In the genomic region with DNA sequence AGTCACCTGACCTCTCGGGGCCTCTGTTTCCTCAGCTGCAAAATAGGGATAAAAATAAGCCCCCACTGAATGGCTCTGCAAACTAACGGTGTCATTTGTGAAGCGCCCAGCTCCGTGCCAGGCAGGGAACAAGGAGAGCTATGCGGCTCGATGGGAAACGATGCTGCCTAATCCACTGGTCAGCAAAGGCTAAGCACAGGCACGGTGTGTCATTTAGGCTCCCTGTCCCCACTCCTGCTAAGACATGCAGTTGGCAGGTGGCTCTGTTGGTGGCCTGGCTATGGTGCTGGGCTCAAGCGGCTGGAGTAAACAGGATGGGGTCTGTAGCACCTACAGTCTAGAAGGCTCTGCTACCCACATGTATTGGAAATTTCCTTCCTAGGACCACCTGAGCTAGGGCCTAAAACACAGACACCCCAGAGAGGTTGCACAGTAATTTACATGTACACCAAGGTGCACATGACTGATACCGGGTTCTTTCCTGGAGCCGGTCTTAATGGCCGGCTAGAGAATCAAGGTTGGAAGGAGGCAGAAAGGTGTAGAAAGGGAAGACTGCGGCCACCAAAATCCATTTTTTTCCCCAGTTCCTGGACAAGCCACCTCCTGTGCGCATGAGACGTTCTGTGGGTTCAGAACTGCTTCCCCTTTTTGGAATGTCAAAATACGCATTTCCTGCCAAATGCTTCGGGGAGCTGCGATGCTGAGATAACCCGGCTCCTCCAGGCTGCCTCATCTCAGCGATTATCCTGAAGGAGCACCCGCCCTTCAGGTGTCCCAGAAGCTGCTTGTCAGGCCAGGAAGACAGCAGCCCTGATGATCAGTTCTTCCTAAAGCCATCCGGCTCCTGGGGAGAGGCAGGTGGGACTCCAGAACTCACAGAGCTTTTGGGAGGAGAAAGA, we compare ENCODE assay signal across 1 cellular context.
TF ChIP-seq lines count a peak whose summit lies in the region.

No MANE protein-coding gene starts in this region.

TF ChIP-seq in K562, 482 proteins besides CTCF, POLR2A, EP300 and RAD21 (continued from another document and continues in another):
- TF ChIP-seq, protein P1, sequence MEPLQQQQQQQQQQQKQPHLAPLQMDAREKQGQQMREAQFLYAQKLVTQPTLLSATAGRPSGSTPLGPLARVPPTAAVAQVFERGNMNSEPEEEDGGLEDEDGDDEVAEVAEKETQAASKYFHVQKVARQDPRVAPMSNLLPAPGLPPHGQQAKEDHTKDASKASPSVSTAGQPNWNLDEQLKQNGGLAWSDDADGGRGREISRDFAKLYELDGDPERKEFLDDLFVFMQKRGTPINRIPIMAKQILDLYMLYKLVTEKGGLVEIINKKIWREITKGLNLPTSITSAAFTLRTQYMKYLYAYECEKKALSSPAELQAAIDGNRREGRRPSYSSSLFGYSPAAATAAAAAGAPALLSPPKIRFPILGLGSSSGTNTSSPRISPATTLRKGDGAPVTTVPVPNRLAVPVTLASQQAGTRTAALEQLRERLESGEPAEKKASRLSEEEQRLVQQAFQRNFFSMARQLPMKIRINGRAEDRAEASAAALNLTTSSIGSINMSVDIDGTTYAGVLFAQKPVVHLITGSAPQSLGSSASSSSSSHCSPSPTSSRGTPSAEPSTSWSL (CRISPR knock-in tag; IDR thresholded peaks at IDR 0.05; ENCODE audit: borderline replicate concordance) = no peak
- TF ChIP-seq SRSF9 (IDR thresholded peaks at IDR 0.05; ENCODE audit: borderline replicate concordance, low read depth, low read length) (no peak), ZNF197 (CRISPR knock-in tag; IDR thresholded peaks at IDR 0.05; ENCODE audit: low read depth) (no peak), ZNF778 (CRISPR knock-in tag; IDR thresholded peaks at IDR 0.05) (no peak), CAMTA2 (CRISPR knock-in tag; conservative IDR thresholded peaks at IDR 0.05) (no peak), ZNF140 (CRISPR knock-in tag; IDR thresholded peaks at IDR 0.05) (no peak), HDAC6 (IDR thresholded peaks at IDR 0.05; ENCODE audit: low read depth, low read length) (no peak), GABPA (tag; conservative IDR thresholded peaks at IDR 0.05; ENCODE audit: low read depth) (peak; percentile 62), FOXK2 (conservative IDR thresholded peaks at IDR 0.05 in 1 of 2, IDR thresholded peaks at IDR 0.05 in 1 of 2; ENCODE audit: low read depth in 2 of 2) (no peak), PHF20 (IDR thresholded peaks at IDR 0.05; ENCODE audit: partially characterized antibody) (no peak), ZKSCAN1 (IDR thresholded peaks at IDR 0.05; ENCODE audit: low read depth, low read length) (no peak), CBFA2T3 (IDR thresholded peaks at IDR 0.05) (peak; percentile 80), EHMT2 (IDR thresholded peaks at IDR 0.05) (no peak), FOXJ3 (CRISPR knock-in tag; IDR thresholded peaks at IDR 0.05) (no peak), CSDE1 (IDR thresholded peaks at IDR 0.05) (no peak), GTF2A2 (tag; IDR thresholded peaks at IDR 0.05) (no peak), NCOA6 (IDR thresholded peaks at IDR 0.05) (no peak), ELF1 (tag; IDR thresholded peaks at IDR 0.05) (no peak), CREM (IDR thresholded peaks at IDR 0.05; ENCODE audit: low read depth) (peak; percentile 66), PPARD (CRISPR knock-in tag; IDR thresholded peaks at IDR 0.05) (no peak), CCNT2 (IDR thresholded peaks at IDR 0.05; ENCODE audit: borderline replicate concordance, extremely low read depth, insufficient read length, low read depth, low read length) (peak; percentile 16), KLF16 (IDR thresholded peaks at IDR 0.05) (peak; percentile 71; the same call in 1 of the 2 replicates), ZBTB7A (IDR thresholded peaks at IDR 0.05; ENCODE audit: borderline replicate concordance, control insufficient read depth, low read depth, low read length) (no peak; the same call in 1 of the 2 replicates), NCOA2 (IDR thresholded peaks at IDR 0.05; ENCODE audit: partially characterized antibody in 2 of 2) (no peak), CBFB (CRISPR knock-in tag; IDR thresholded peaks at IDR 0.05) (no peak), TSC22D4 (tag; IDR thresholded peaks at IDR 0.05) (no peak), MTF1 (CRISPR knock-in tag; IDR thresholded peaks at IDR 0.05; ENCODE audit: borderline replicate concordance) (no peak), TRIM24 (IDR thresholded peaks at IDR 0.05) (peak in 1 of 2 experiments; percentile 19; a peak in 1 of 4 replicates), SMARCE1 (IDR thresholded peaks at IDR 0.05) (0 out of 2 replicates have a peak, but pooled peaks have one; percentile 40)
- TF ChIP-seq, protein P2, sequence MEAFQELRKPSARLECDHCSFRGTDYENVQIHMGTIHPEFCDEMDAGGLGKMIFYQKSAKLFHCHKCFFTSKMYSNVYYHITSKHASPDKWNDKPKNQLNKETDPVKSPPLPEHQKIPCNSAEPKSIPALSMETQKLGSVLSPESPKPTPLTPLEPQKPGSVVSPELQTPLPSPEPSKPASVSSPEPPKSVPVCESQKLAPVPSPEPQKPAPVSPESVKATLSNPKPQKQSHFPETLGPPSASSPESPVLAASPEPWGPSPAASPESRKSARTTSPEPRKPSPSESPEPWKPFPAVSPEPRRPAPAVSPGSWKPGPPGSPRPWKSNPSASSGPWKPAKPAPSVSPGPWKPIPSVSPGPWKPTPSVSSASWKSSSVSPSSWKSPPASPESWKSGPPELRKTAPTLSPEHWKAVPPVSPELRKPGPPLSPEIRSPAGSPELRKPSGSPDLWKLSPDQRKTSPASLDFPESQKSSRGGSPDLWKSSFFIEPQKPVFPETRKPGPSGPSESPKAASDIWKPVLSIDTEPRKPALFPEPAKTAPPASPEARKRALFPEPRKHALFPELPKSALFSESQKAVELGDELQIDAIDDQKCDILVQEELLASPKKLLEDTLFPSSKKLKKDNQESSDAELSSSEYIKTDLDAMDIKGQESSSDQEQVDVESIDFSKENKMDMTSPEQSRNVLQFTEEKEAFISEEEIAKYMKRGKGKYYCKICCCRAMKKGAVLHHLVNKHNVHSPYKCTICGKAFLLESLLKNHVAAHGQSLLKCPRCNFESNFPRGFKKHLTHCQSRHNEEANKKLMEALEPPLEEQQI (IDR thresholded peaks at IDR 0.05) = no peak
- TF ChIP-seq, protein P3, sequence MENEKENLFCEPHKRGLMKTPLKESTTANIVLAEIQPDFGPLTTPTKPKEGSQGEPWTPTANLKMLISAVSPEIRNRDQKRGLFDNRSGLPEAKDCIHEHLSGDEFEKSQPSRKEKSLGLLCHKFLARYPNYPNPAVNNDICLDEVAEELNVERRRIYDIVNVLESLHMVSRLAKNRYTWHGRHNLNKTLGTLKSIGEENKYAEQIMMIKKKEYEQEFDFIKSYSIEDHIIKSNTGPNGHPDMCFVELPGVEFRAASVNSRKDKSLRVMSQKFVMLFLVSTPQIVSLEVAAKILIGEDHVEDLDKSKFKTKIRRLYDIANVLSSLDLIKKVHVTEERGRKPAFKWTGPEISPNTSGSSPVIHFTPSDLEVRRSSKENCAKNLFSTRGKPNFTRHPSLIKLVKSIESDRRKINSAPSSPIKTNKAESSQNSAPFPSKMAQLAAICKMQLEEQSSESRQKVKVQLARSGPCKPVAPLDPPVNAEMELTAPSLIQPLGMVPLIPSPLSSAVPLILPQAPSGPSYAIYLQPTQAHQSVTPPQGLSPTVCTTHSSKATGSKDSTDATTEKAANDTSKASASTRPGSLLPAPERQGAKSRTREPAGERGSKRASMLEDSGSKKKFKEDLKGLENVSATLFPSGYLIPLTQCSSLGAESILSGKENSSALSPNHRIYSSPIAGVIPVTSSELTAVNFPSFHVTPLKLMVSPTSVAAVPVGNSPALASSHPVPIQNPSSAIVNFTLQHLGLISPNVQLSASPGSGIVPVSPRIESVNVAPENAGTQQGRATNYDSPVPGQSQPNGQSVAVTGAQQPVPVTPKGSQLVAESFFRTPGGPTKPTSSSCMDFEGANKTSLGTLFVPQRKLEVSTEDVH (IDR thresholded peaks at IDR 0.05; ENCODE audit: low read depth, partially characterized antibody) = no peak
- TF ChIP-seq, protein P4, sequence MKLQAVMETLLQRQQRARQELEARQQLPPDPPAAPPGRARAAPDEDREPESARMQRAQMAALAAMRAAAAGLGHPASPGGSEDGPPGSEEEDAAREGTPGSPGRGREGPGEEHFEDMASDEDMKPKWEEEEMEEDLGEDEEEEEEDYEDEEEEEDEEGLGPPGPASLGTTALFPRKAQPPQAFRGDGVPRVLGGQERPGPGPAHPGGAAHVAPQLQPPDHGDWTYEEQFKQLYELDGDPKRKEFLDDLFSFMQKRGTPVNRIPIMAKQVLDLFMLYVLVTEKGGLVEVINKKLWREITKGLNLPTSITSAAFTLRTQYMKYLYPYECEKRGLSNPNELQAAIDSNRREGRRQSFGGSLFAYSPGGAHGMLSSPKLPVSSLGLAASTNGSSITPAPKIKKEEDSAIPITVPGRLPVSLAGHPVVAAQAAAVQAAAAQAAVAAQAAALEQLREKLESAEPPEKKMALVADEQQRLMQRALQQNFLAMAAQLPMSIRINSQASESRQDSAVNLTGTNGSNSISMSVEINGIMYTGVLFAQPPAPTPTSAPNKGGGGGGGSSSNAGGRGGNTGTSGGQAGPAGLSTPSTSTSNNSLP (IDR thresholded peaks at IDR 0.05; ENCODE audit: borderline replicate concordance, low read depth, low read length) = no peak
- TF ChIP-seq, protein P5, sequence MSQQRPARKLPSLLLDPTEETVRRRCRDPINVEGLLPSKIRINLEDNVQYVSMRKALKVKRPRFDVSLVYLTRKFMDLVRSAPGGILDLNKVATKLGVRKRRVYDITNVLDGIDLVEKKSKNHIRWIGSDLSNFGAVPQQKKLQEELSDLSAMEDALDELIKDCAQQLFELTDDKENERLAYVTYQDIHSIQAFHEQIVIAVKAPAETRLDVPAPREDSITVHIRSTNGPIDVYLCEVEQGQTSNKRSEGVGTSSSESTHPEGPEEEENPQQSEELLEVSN (IDR thresholded peaks at IDR 0.05; ENCODE audit: borderline replicate concordance in 1 of 2, extremely low read depth in 1 of 2, insufficient read depth in 1 of 2, insufficient read length in 1 of 2, low read depth in 1 of 2, low read length in 1 of 2, poor library complexity in 1 of 2, severe bottlenecking in 1 of 2) = no peak
- TF ChIP-seq, protein P6, sequence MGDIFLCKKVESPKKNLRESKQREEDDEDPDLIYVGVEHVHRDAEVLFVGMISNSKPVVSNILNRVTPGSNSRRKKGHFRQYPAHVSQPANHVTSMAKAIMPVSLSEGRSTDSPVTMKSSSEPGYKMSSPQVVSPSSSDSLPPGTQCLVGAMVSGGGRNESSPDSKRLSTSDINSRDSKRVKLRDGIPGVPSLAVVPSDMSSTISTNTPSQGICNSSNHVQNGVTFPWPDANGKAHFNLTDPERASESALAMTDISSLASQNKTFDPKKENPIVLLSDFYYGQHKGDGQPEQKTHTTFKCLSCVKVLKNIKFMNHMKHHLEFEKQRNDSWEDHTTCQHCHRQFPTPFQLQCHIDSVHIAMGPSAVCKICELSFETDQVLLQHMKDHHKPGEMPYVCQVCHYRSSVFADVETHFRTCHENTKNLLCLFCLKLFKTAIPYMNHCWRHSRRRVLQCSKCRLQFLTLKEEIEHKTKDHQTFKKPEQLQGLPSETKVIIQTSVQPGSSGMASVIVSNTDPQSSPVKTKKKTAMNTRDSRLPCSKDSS (IDR thresholded peaks at IDR 0.05; ENCODE audit: low read depth, partially characterized antibody) = no peak
- TF ChIP-seq, protein P7, sequence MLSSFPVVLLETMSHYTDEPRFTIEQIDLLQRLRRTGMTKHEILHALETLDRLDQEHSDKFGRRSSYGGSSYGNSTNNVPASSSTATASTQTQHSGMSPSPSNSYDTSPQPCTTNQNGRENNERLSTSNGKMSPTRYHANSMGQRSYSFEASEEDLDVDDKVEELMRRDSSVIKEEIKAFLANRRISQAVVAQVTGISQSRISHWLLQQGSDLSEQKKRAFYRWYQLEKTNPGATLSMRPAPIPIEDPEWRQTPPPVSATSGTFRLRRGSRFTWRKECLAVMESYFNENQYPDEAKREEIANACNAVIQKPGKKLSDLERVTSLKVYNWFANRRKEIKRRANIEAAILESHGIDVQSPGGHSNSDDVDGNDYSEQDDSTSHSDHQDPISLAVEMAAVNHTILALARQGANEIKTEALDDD (IDR thresholded peaks at IDR 0.05) = no peak
- TF ChIP-seq, protein P8, sequence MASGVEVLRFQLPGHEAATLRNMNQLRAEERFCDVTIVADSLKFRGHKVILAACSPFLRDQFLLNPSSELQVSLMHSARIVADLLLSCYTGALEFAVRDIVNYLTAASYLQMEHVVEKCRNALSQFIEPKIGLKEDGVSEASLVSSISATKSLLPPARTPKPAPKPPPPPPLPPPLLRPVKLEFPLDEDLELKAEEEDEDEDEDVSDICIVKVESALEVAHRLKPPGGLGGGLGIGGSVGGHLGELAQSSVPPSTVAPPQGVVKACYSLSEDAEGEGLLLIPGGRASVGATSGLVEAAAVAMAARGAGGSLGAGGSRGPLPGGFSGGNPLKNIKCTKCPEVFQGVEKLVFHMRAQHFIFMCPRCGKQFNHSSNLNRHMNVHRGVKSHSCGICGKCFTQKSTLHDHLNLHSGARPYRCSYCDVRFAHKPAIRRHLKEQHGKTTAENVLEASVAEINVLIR (CRISPR knock-in tag; IDR thresholded peaks at IDR 0.05) = no peak
- TF ChIP-seq, protein P9, sequence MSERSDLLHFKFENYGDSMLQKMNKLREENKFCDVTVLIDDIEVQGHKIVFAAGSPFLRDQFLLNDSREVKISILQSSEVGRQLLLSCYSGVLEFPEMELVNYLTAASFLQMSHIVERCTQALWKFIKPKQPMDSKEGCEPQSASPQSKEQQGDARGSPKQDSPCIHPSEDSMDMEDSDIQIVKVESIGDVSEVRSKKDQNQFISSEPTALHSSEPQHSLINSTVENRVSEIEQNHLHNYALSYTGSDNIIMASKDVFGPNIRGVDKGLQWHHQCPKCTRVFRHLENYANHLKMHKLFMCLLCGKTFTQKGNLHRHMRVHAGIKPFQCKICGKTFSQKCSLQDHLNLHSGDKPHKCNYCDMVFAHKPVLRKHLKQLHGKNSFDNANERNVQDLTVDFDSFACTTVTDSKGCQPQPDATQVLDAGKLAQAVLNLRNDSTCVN (CRISPR knock-in tag; IDR thresholded peaks at IDR 0.05) = no peak
- TF ChIP-seq, protein P10, sequence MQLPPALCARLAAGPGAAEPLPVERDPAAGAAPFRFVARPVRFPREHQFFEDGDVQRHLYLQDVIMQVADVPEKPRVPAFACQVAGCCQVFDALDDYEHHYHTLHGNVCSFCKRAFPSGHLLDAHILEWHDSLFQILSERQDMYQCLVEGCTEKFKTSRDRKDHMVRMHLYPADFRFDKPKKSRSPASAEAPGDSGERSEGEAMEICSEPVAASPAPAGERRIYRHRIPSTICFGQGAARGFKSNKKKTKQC (CRISPR knock-in tag; IDR thresholded peaks at IDR 0.05) = no peak
- TF ChIP-seq, protein P11, sequence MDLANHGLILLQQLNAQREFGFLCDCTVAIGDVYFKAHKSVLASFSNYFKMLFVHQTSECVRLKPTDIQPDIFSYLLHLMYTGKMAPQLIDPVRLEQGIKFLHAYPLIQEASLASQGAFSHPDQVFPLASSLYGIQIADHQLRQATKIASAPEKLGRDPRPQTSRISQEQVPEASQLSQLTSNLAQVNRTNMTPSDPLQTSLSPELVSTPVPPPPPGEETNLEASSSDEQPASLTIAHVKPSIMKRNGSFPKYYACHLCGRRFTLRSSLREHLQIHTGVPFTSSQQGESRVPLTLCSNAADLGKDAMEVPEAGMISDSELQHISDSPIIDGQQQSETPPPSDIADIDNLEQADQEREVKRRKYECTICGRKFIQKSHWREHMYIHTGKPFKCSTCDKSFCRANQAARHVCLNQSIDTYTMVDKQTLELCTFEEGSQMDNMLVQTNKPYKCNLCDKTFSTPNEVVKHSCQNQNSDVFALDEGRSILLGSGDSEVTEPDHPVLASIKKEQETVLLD (IDR thresholded peaks at IDR 0.05) = no peak
